ENCODE assay signal across 18 cellular contexts in genomic region chr15:70589221-70589620, GRCh38.
A peak's percentile ranks its signal among the peaks of the same experiment; 100 is the strongest.
DNase-seq lines count a peak whose midpoint lies in the region; TF ChIP-seq lines count a peak whose summit lies in the region.
"Had no signal": no experiment of that assay in that cellular context is flagged by ENCODE, and none has a peak within 500 bp of the region (broad histone marks: within the 10 kb centered on the region; RNA-seq: fewer than 3 reads in every experiment).

No MANE protein-coding gene starts in this region.

- H3K27me3 Mint-ChIP-seq in osteocyte (ENCODE audit: unreplicated experiment) (peaks cover 53% of the 10 kb centered on the region), immature natural killer cell (ENCODE audit: low read depth in 3 of 3) (peaks cover 9 to 15% (median 10%) of the 10 kb centered on the region in 3 donors)

- H3K4me1 Mint-ChIP-seq in osteocyte (ENCODE audit: unreplicated experiment) (peaks cover 6% of the 10 kb centered on the region), immature natural killer cell (peaks cover 16 to 21% of the 10 kb centered on the region in 2 donors)

- H3K9me3 Mint-ChIP-seq in osteocyte (ENCODE audit: unreplicated experiment) (peaks cover 6% of the 10 kb centered on the region), immature natural killer cell (peaks cover 4 to 6% (median 6%) of the 10 kb centered on the region in 6 donors)

- H3K27me3 ChIP-seq in H7 (ENCODE audit: control insufficient read depth, insufficient read depth, low read length) = peaks cover 11% of the 10 kb centered on the region

- H3K4me3 ChIP-seq in H7 (ENCODE audit: insufficient read depth, low read depth, low read length) = no peak overlapping the region
- H3K4me3 ChIP-seq in fibroblast of villous mesenchyme (ENCODE audit: low read depth, low read length) = no peak overlapping the region
- H3K4me3 ChIP-seq: HAP-1 had no signal

- no peaks in the 10 kb centered on the region for H3K36me3 ChIP-seq in H7 (replicated peaks; ENCODE audit: control insufficient read depth, insufficient read depth, low read length)
- H3K36me3 ChIP-seq: HAP-1 had no signal

- no peak overlapping the region for H3K4me3 Mint-ChIP-seq in osteocyte (ENCODE audit: unreplicated experiment)
- H3K4me3 Mint-ChIP-seq in immature natural killer cell = no peak overlapping the region
- H3K4me3 Mint-ChIP-seq: activated CD4-positive, alpha-beta memory T cell treated with anti-CD3 and anti-CD28 coated beads for 36 hours; B cell; central memory CD8-positive, alpha-beta T cell; stimulated activated naive B cell treated with anti-CD40 and anti-IgM and Interleukin-4, amounts not matched to agents 10 μg/mL and 1 μg/mL and 100 μg/mL, for 72 hours had no signal

- TF ChIP-seq CTCF in fibroblast of villous mesenchyme (IDR thresholded peaks at IDR 0.05; ENCODE audit: insufficient read depth, low read depth, low read length) = no peak
- no peak for TF ChIP-seq CTCF in osteocyte (IDR thresholded peaks at IDR 0.05)
- no peak for TF ChIP-seq CTCF in GM13977 (IDR thresholded peaks at IDR 0.05; ENCODE audit: extremely low read depth, insufficient read depth, missing control alignments)

- in situ Hi-C loops in GM13977 (cut with MboI; ENCODE audit: low pct_unique_long_range_greater_than_20kb, low sequenced_read_pairs, unreplicated experiment) = no loop called here

- no peak overlapping the region for H3K27ac Mint-ChIP-seq in osteocyte (ENCODE audit: unreplicated experiment)
- H3K27ac Mint-ChIP-seq in immature natural killer cell = no peak overlapping the region
- H3K27ac Mint-ChIP-seq: activated CD4-positive, alpha-beta memory T cell treated with anti-CD3 and anti-CD28 coated beads for 36 hours; B cell; stimulated activated naive B cell treated with anti-CD40 and anti-IgM and Interleukin-4, amounts not matched to agents 10 μg/mL and 1 μg/mL and 100 μg/mL, for 72 hours had no signal

- DNase-seq in AG08396 (ENCODE audit: low spot score) (peak; percentile 71), H7 (peak; percentile 4), SKM-1 (lab: John Stamatoyannopoulos, UW; ENCODE audit: unreplicated experiment) (peak; percentile 12), fibroblast of villous mesenchyme (ENCODE audit: low read depth) (peak; percentile 57), osteocyte (ENCODE audit: extremely low spot score, unreplicated experiment) (no peak), immature natural killer cell (no peak), GM13977 (ENCODE audit: low spot score) (no peak), NCI-H1092 treated with DMSO at 0.1 percent for 48 hours (lab: John Stamatoyannopoulos, UW) (no peak)
- DNase-seq: activated CD4-positive, alpha-beta memory T cell treated with anti-CD3 and anti-CD28 coated beads for 36 hours; activated gamma-delta T cell; DND-41; erythroblast; NCI-H1694 treated with DMSO at 0.1 percent for 48 hours; stimulated activated CD4-positive, alpha-beta T cell treated with anti-CD3 and anti-CD28 coated beads, Interleukin-4, amount 100 ng/mL, for 1 hour; stimulated activated naive B cell treated with anti-CD40 and anti-IgM and Interleukin-4, amounts not matched to agents 10 μg/mL and 1 μg/mL and 100 μg/mL, for 72 hours had no signal

- H3K36me3 Mint-ChIP-seq in osteocyte (ENCODE audit: unreplicated experiment) (peaks cover 15% of the 10 kb centered on the region), immature natural killer cell (peaks cover 3 to 9% (median 4%) of the 10 kb centered on the region in 3 donors)

Comparison
In these comparisons a context has a peak if more than half of its experiments do, and no peak if none do; other contexts are left out.
1. DNase-seq: peak in AG08396 (single experiment), H7 (single experiment), SKM-1 (single experiment) and fibroblast of villous mesenchyme (single experiment); none in osteocyte (single experiment), immature natural killer cell (0 of 3), GM13977 (single experiment) and NCI-H1092 treated with DMSO at 0.1 percent for 48 hours (single experiment).